Comparison of ENCODE assay signal across 15 cellular contexts in genomic region chr18:50738103-50738757, GRCh38.
DNase-seq lines count a peak whose midpoint lies in the region; ATAC-seq and TF ChIP-seq lines count a peak whose summit lies in the region.
"Had no signal": no experiment of that assay in that cellular context is flagged by ENCODE, and none has a peak within 500 bp of the region (broad histone marks: within the 10 kb centered on the region; RNA-seq: fewer than 3 reads in every experiment).

No MANE protein-coding gene starts in this region.

- H3K9ac ChIP-seq in neural cell (ENCODE audit: low read length) (no peak overlapping the region), GM23248 (no peak overlapping the region)
- H3K9ac ChIP-seq: BLaER1 had no signal

- in situ Hi-C loops in GM23248 (cut with MboI) = no loop called here

- no peaks in the 10 kb centered on the region for H3K79me2 ChIP-seq in neural cell (replicated peaks; ENCODE audit: insufficient read depth, low read length)
- no peaks in the 10 kb centered on the region for H3K79me2 ChIP-seq in GM23248 (ENCODE audit: insufficient read depth)

- H3K4me3 ChIP-seq in cardiac muscle cell = no peak overlapping the region
- no peak overlapping the region for H3K4me3 ChIP-seq in right atrium auricular region
- H3K4me3 ChIP-seq in neural cell (ENCODE audit: low read length) = no peak overlapping the region
- no peak overlapping the region for H3K4me3 ChIP-seq in GM23248
- H3K4me3 ChIP-seq: BLaER1, GM12878, HAP-1 had no signal

- no peaks in the 10 kb centered on the region for H3K27me3 ChIP-seq in cardiac muscle cell
- no peaks in the 10 kb centered on the region for H3K27me3 ChIP-seq in right atrium auricular region
- H3K27me3 ChIP-seq in neural cell (ENCODE audit: insufficient read depth, low read depth, low read length) = no peaks in the 10 kb centered on the region
- no peaks in the 10 kb centered on the region; the same call in 1 of the 2 replicates for H3K27me3 ChIP-seq in GM23248 (replicated peaks; ENCODE audit: insufficient read depth)
- H3K27me3 ChIP-seq: BLaER1 had no signal

- TF ChIP-seq CTCF in cardiac muscle cell (IDR thresholded peaks at IDR 0.05; ENCODE audit: low read depth, low read length) = no peak
- TF ChIP-seq CTCF in right atrium auricular region (IDR thresholded peaks at IDR 0.05) = no peak
- TF ChIP-seq CTCF in neural cell (IDR thresholded peaks at IDR 0.05; ENCODE audit: poor library complexity, severe bottlenecking) = no peak

- no peak for TF ChIP-seq EP300 in neural cell (conservative IDR thresholded peaks at IDR 0.05; ENCODE audit: poor library complexity, severe bottlenecking)

- DNase-seq in cardiac muscle cell (ENCODE audit: low read depth in 1 of 2, low spot score in 1 of 2) (no peak), right atrium auricular region (ENCODE audit: low spot score) (no peak), NCI-H69 (lab: John Stamatoyannopoulos, UW) (peak; percentile 25), GM23248 (no peak)
- DNase-seq: 8988T; Calu3; CD4-positive, alpha-beta memory T cell; DND-41; EL had no signal

- 44 to 47% methylated on average over 7 of the region's 7 CpGs for WGBS in GM23248 (ENCODE audit: low coverage in 1 of 2, low lambda C conversion rate in 2 of 2, missing lambda C conversion rate in 2 of 2), 2 experiments

- no peak for ATAC-seq in HG03280 (IDR thresholded peaks at IDR 0.05; ENCODE audit: unreplicated experiment)
- no peak for ATAC-seq in GM19324 (IDR thresholded peaks at IDR 0.05; ENCODE audit: low FRiP score, unreplicated experiment)
- ATAC-seq: GM12878 had no signal

- H3K9me2 ChIP-seq in neural cell (ENCODE audit: insufficient read depth, low read length) (no peaks in the 10 kb centered on the region), GM23248 (ENCODE audit: insufficient read depth) (no peaks in the 10 kb centered on the region)

- TF ChIP-seq RAD21 in neural cell (conservative IDR thresholded peaks at IDR 0.05) = no peak

- H3F3A ChIP-seq in neural cell (ENCODE audit: insufficient read depth, low read length, poor library complexity, severe bottlenecking) (no peaks in the 10 kb centered on the region), GM23248 (ENCODE audit: insufficient read depth) (no peaks in the 10 kb centered on the region)

- H3K4me2 ChIP-seq in neural cell (ENCODE audit: low read length) (no peak overlapping the region), GM23248 (ENCODE audit: unreplicated experiment) (no peak overlapping the region)
- H3K4me2 ChIP-seq: BLaER1 had no signal

- H3K9me3 ChIP-seq in cardiac muscle cell (ENCODE audit: low read depth) = no peaks in the 10 kb centered on the region
- no peaks in the 10 kb centered on the region for H3K9me3 ChIP-seq in right atrium auricular region
- H3K9me3 ChIP-seq in neural cell (ENCODE audit: low read length) = no peaks in the 10 kb centered on the region
- no peaks in the 10 kb centered on the region for H3K9me3 ChIP-seq in GM23248 (ENCODE audit: low read depth)
- H3K9me3 ChIP-seq: HAP-1 had no signal

- H3K27ac ChIP-seq in cardiac muscle cell = peak overlapping the region; percentile 89
- no peak overlapping the region for H3K27ac ChIP-seq in right atrium auricular region
- H3K27ac ChIP-seq in neural cell (ENCODE audit: low read length) = peak overlapping the region; percentile 42
- H3K27ac ChIP-seq in GM23248 = no peak overlapping the region
- H3K27ac ChIP-seq: BLaER1 had no signal

- H2AFZ ChIP-seq in neural cell (ENCODE audit: low read depth, low read length) (no peak overlapping the region), GM23248 (no peak overlapping the region)

- no peaks in the 10 kb centered on the region for H3K36me3 ChIP-seq in cardiac muscle cell
- no peaks in the 10 kb centered on the region for H3K36me3 ChIP-seq in right atrium auricular region
- H3K36me3 ChIP-seq in neural cell (ENCODE audit: insufficient read depth, low read length) = no peaks in the 10 kb centered on the region
- H3K36me3 ChIP-seq in GM23248 (ENCODE audit: low read depth) = no peaks in the 10 kb centered on the region
- H3K36me3 ChIP-seq: BLaER1, HAP-1 had no signal

- H4K20me1 ChIP-seq in neural cell (ENCODE audit: insufficient read depth) (no peaks in the 10 kb centered on the region), GM23248 (ENCODE audit: insufficient read depth) (no peaks in the 10 kb centered on the region)
- H4K20me1 ChIP-seq: BLaER1 had no signal

- H3K4me1 ChIP-seq in cardiac muscle cell (ENCODE audit: low read depth) (peaks cover 52% of the 10 kb centered on the region), right atrium auricular region (no peaks in the 10 kb centered on the region), GM23248 (ENCODE audit: insufficient read depth) (no peaks in the 10 kb centered on the region)
- H3K4me1 ChIP-seq: BLaER1, HAP-1 had no signal

TF ChIP-seq in neural cell, 6 proteins besides CTCF, POLR2A, EP300 and RAD21:
- no peak for TF ChIP-seq POLR2AphosphoS5 (IDR thresholded peaks at IDR 0.05)
- TF ChIP-seq SMC3 (conservative IDR thresholded peaks at IDR 0.05; ENCODE audit: poor library complexity) = no peak
TF ChIP-seq in neural cell: peak in this region for 0.

Comparison
In these comparisons a context has a peak if more than half of its experiments do, and no peak if none do; other contexts are left out.
1. H3K27ac ChIP-seq: peak in cardiac muscle cell (single experiment) and neural cell (single experiment); none in right atrium auricular region (0 of 2) and GM23248 (single experiment).